7 cellular contexts compared by ENCODE assay signal in genomic region chr11:75583710-75584658, GRCh38. TPM values are rescaled to one million over a fixed set of nuclear protein-coding genes. Genes with fewer than 3 reads are reported as not detected.
DNase-seq lines count a peak whose midpoint lies in the region; ATAC-seq and TF ChIP-seq lines count a peak whose summit lies in the region.

No MANE protein-coding gene starts in this region.

- H3K27me3 Mint-ChIP-seq in activated T-helper 17 cell treated with anti-CD3 and anti-CD28 coated beads, Interleukin-2, amount 50 U/mL, for 72 hours = no peaks in the 10 kb centered on the region
- peaks cover 0 to 13% (median 0%) of the 10 kb centered on the region in 5 donors for H3K27me3 Mint-ChIP-seq in naive thymus-derived CD8-positive, alpha-beta T cell

- peak overlapping the region; percentile 81 for H3K9ac ChIP-seq in Loucy (ENCODE audit: low read depth, low read length, poor library complexity, severe bottlenecking)

- H3K36me3 Mint-ChIP-seq in activated T-helper 17 cell treated with anti-CD3 and anti-CD28 coated beads, Interleukin-2, amount 50 U/mL, for 72 hours (ENCODE audit: low read depth) = no peaks in the 10 kb centered on the region
- H3K36me3 Mint-ChIP-seq in naive thymus-derived CD8-positive, alpha-beta T cell = no peaks in the 10 kb centered on the region

- POLR2A ChIA-PET in naive thymus-derived CD8-positive, alpha-beta T cell (lab: Charles Lee) = interaction anchor here (1.5 to 1.6 kb wide), 2 partner anchors 13 to 184 kb away, joined by 4 to 5 read pairs; no protein-coding TSS in a partner anchor

- peak overlapping the region; percentile 79 for H3K4me2 ChIP-seq in Loucy (ENCODE audit: low read depth, low read length, poor library complexity, severe bottlenecking)

- peak overlapping the region; percentile 97 for H2AFZ ChIP-seq in Loucy (ENCODE audit: low read length)

- H3K9me2 ChIP-seq in Loucy (replicated peaks; ENCODE audit: low read depth, low read length) = no peaks in the 10 kb centered on the region

- no peaks in the 10 kb centered on the region for H3K79me2 ChIP-seq in Loucy (ENCODE audit: insufficient read depth, low read length)

- DNase-seq in GM10266 (ENCODE audit: extremely low spot score) (peak; percentile 53), foreskin melanocyte (peak; percentile 44), T-helper 9 cell (no peak)
- DNase-seq in naive thymus-derived CD8-positive, alpha-beta T cell = no peak

- H3K36me3 ChIP-seq in Loucy (ENCODE audit: insufficient read depth, low read length) = no peaks in the 10 kb centered on the region

- peak overlapping the region; percentile 77 for H3K4me3 ChIP-seq in Loucy (ENCODE audit: low read length, poor library complexity, severe bottlenecking)

- peak overlapping the region; percentile 79 for H3K27ac Mint-ChIP-seq in activated T-helper 17 cell treated with anti-CD3 and anti-CD28 coated beads, Interleukin-2, amount 50 U/mL, for 72 hours
- H3K27ac Mint-ChIP-seq in naive thymus-derived CD8-positive, alpha-beta T cell = peak overlapping the region in 8 of 10 donors; percentile 38 to 91 (median 76)

- H4K20me1 ChIP-seq in Loucy (ENCODE audit: insufficient read depth, low read length, poor library complexity, severe bottlenecking) = no peaks in the 10 kb centered on the region

- H3K4me1 ChIP-seq in Loucy (ENCODE audit: insufficient read depth, low read length, poor library complexity, severe bottlenecking) = peaks cover 7% of the 10 kb centered on the region

- TF ChIP-seq CTCF in GM10266 (IDR thresholded peaks at IDR 0.05; ENCODE audit: control insufficient read depth, insufficient read depth, low read depth, missing control alignments) (no peak), Loucy (conservative IDR thresholded peaks at IDR 0.05; ENCODE audit: low read length) (no peak)

- ATAC-seq in activated T-helper 17 cell treated with anti-CD3 and anti-CD28 coated beads, Interleukin-2, amount 50 U/mL, for 72 hours (replicated peaks) = peak; percentile 4
- ATAC-seq in naive thymus-derived CD8-positive, alpha-beta T cell = peak; percentile 15 to 29
- no peak for ATAC-seq in GM18519 (IDR thresholded peaks at IDR 0.05; ENCODE audit: low FRiP score, unreplicated experiment)

- no peaks in the 10 kb centered on the region for H3K9me3 ChIP-seq in Loucy (ENCODE audit: insufficient read depth, low read depth, low read length)

- H3K9me3 Mint-ChIP-seq in activated T-helper 17 cell treated with anti-CD3 and anti-CD28 coated beads, Interleukin-2, amount 50 U/mL, for 72 hours = no peaks in the 10 kb centered on the region
- no peaks in the 10 kb centered on the region for H3K9me3 Mint-ChIP-seq in naive thymus-derived CD8-positive, alpha-beta T cell

- H3K4me3 Mint-ChIP-seq in activated T-helper 17 cell treated with anti-CD3 and anti-CD28 coated beads, Interleukin-2, amount 50 U/mL, for 72 hours = peak overlapping the region; percentile 68
- H3K4me3 Mint-ChIP-seq in naive thymus-derived CD8-positive, alpha-beta T cell = peak overlapping the region; percentile 60 to 89 (median 84)

- H3K4me1 Mint-ChIP-seq in activated T-helper 17 cell treated with anti-CD3 and anti-CD28 coated beads, Interleukin-2, amount 50 U/mL, for 72 hours = peaks cover 6% of the 10 kb centered on the region
- peaks cover 12 to 20% (median 15%) of the 10 kb centered on the region in 4 donors for H3K4me1 Mint-ChIP-seq in naive thymus-derived CD8-positive, alpha-beta T cell

- no peaks in the 10 kb centered on the region for H3K27me3 ChIP-seq in Loucy (ENCODE audit: insufficient read depth, low read length, poor library complexity, severe bottlenecking)

- no peaks in the 10 kb centered on the region for H3F3A ChIP-seq in Loucy (ENCODE audit: low read depth)

RNA-seq across cellular contexts. Expression of gene SERPINH1, which starts 21.9 kb away (rescaled TPM):
- 10 to 100 TPM in 1 of 2 donors, 1 to 10 TPM in 1; 8.8 to 10.2 TPM for total RNA-seq in activated T-helper 17 cell treated with anti-CD3 and anti-CD28 coated beads, Interleukin-2, amount 50 U/mL, for 72 hours
- 10 to 100 TPM; 10.1 to 11.6 TPM for total RNA-seq in naive thymus-derived CD8-positive, alpha-beta T cell
- polyA plus RNA-seq in naive thymus-derived CD8-positive, alpha-beta T cell = 1 to 10 TPM; 1.6 to 4.5 (median 2.8) TPM

RNA-seq across cellular contexts. Expression of gene GDPD5, which starts 58.2 kb away (rescaled TPM):
- total RNA-seq in activated T-helper 17 cell treated with anti-CD3 and anti-CD28 coated beads, Interleukin-2, amount 50 U/mL, for 72 hours = 10 to 100 TPM; 26.8 to 54.2 TPM
- 10 to 100 TPM; 13.1 to 13.4 TPM for total RNA-seq in naive thymus-derived CD8-positive, alpha-beta T cell
- polyA plus RNA-seq in naive thymus-derived CD8-positive, alpha-beta T cell = 1 to 10 TPM; 4.2 to 5.1 (median 4.3) TPM

Comparison
In these comparisons a context has a peak if more than half of its experiments do, and no peak if none do; other contexts are left out.
1. DNase-seq: peak in GM10266 (single experiment) and foreskin melanocyte (single experiment); none in naive thymus-derived CD8-positive, alpha-beta T cell (0 of 10) and T-helper 9 cell (single experiment).